Comparison of ENCODE assay signal across 1 cellular context in genomic region chr1:67686272-67687197, GRCh38.
TF ChIP-seq lines count a peak whose summit lies in the region.

No MANE protein-coding gene starts in this region.

TF ChIP-seq in HepG2, 621 proteins besides CTCF, POLR2A, EP300 and RAD21 (continued from another document and continues in another):
- TF ChIP-seq, protein P1, sequence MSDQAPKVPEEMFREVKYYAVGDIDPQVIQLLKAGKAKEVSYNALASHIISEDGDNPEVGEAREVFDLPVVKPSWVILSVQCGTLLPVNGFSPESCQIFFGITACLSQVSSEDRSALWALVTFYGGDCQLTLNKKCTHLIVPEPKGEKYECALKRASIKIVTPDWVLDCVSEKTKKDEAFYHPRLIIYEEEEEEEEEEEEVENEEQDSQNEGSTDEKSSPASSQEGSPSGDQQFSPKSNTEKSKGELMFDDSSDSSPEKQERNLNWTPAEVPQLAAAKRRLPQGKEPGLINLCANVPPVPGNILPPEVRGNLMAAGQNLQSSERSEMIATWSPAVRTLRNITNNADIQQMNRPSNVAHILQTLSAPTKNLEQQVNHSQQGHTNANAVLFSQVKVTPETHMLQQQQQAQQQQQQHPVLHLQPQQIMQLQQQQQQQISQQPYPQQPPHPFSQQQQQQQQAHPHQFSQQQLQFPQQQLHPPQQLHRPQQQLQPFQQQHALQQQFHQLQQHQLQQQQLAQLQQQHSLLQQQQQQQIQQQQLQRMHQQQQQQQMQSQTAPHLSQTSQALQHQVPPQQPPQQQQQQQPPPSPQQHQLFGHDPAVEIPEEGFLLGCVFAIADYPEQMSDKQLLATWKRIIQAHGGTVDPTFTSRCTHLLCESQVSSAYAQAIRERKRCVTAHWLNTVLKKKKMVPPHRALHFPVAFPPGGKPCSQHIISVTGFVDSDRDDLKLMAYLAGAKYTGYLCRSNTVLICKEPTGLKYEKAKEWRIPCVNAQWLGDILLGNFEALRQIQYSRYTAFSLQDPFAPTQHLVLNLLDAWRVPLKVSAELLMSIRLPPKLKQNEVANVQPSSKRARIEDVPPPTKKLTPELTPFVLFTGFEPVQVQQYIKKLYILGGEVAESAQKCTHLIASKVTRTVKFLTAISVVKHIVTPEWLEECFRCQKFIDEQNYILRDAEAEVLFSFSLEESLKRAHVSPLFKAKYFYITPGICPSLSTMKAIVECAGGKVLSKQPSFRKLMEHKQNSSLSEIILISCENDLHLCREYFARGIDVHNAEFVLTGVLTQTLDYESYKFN (CRISPR knock-in tag; conservative IDR thresholded peaks at IDR 0.05): peak; percentile 68
- TF ChIP-seq HOXA7 (CRISPR knock-in tag; IDR thresholded peaks at IDR 0.05) (no peak), ETV6 (CRISPR knock-in tag; conservative IDR thresholded peaks at IDR 0.05) (no peak), THAP11 (CRISPR knock-in tag; IDR thresholded peaks at IDR 0.05) (peak; percentile 52), ISX (CRISPR knock-in tag; conservative IDR thresholded peaks at IDR 0.05) (no peak), ZNF605 (CRISPR knock-in tag; IDR thresholded peaks at IDR 0.05) (peak; percentile 71; the same call in 1 of the 2 replicates), ZNF547 (CRISPR knock-in tag; IDR thresholded peaks at IDR 0.05) (peak; percentile 64; the same call in 1 of the 2 replicates), ZNF800 (CRISPR knock-in tag; IDR thresholded peaks at IDR 0.05) (no peak), ZNF570 (CRISPR knock-in tag; IDR thresholded peaks at IDR 0.05; ENCODE audit: borderline replicate concordance) (no peak), NKX3-1 (CRISPR knock-in tag; IDR thresholded peaks at IDR 0.05) (0 out of 2 replicates have a peak, but pooled peaks have one; percentile 26), ZNF234 (CRISPR knock-in tag; conservative IDR thresholded peaks at IDR 0.05) (no peak), ZNF564 (CRISPR knock-in tag; IDR thresholded peaks at IDR 0.05) (no peak), HOXA5 (CRISPR knock-in tag; IDR thresholded peaks at IDR 0.05) (no peak), ZNF335 (CRISPR knock-in tag; IDR thresholded peaks at IDR 0.05) (peak; percentile 37; the same call in 1 of the 2 replicates), ZNF441 (CRISPR knock-in tag; IDR thresholded peaks at IDR 0.05; ENCODE audit: borderline replicate concordance) (peak; percentile 41; the same call in 1 of the 2 replicates), ZNF18 (CRISPR knock-in tag; IDR thresholded peaks at IDR 0.05; ENCODE audit: insufficient replicate concordance) (peak; percentile 23), U2AF2 (IDR thresholded peaks at IDR 0.05; ENCODE audit: low read depth, low read length) (no peak), USF2 (IDR thresholded peaks at IDR 0.05; ENCODE audit: low read depth, low read length) (no peak), USF2 (CRISPR knock-in tag; IDR thresholded peaks at IDR 0.05; ENCODE audit: borderline replicate concordance) (no peak), TOE1 (CRISPR knock-in tag; IDR thresholded peaks at IDR 0.05) (0 out of 2 replicates have a peak, but pooled peaks have one; percentile 49), ZNF737 (CRISPR knock-in tag; IDR thresholded peaks at IDR 0.05; ENCODE audit: borderline replicate concordance) (no peak), ZNF724P (CRISPR knock-in tag; IDR thresholded peaks at IDR 0.05; ENCODE audit: borderline replicate concordance) (no peak), MEF2D (CRISPR knock-in tag; IDR thresholded peaks at IDR 0.05) (no peak), HNRNPLL (IDR thresholded peaks at IDR 0.05; ENCODE audit: low read depth, low read length, poor library complexity, severe bottlenecking) (peak; percentile 33), FOXO1 (CRISPR knock-in tag; IDR thresholded peaks at IDR 0.05) (no peak; the same call in 1 of the 2 replicates), ZNF629 (CRISPR knock-in tag; conservative IDR thresholded peaks at IDR 0.05) (no peak), ZBTB14 (CRISPR knock-in tag; IDR thresholded peaks at IDR 0.05) (no peak; the same call in 1 of the 2 replicates), ZNF317 (CRISPR knock-in tag; IDR thresholded peaks at IDR 0.05) (peak; percentile 81), ZNF350 (CRISPR knock-in tag; IDR thresholded peaks at IDR 0.05; ENCODE audit: borderline replicate concordance, low read depth) (peak; percentile 27; the same call in 1 of the 2 replicates), ZNF556 (CRISPR knock-in tag; IDR thresholded peaks at IDR 0.05; ENCODE audit: borderline replicate concordance) (no peak; the same call in 1 of the 2 replicates), ZMYM2 (CRISPR knock-in tag; IDR thresholded peaks at IDR 0.05) (no peak), KMT2B (CRISPR knock-in tag; IDR thresholded peaks at IDR 0.05) (no peak), ZNF704 (CRISPR knock-in tag; IDR thresholded peaks at IDR 0.05; ENCODE audit: borderline replicate concordance) (no peak), SMAD1 (CRISPR knock-in tag; IDR thresholded peaks at IDR 0.05; ENCODE audit: borderline replicate concordance, low read depth) (peak; percentile 33; the same call in 1 of the 2 replicates), IRF2 (CRISPR knock-in tag; IDR thresholded peaks at IDR 0.05) (no peak), KLF13 (CRISPR knock-in tag; IDR thresholded peaks at IDR 0.05) (no peak), MIER3 (CRISPR knock-in tag; IDR thresholded peaks at IDR 0.05; ENCODE audit: borderline replicate concordance) (peak; percentile 47), FOXJ3 (CRISPR knock-in tag; IDR thresholded peaks at IDR 0.05; ENCODE audit: borderline replicate concordance) (0 out of 2 replicates have a peak, but pooled peaks have one; percentile 15), HNRNPH1 (optimal IDR thresholded peaks at IDR 0.05; ENCODE audit: low read depth, low read length) (no peak)
- TF ChIP-seq, protein P2, sequence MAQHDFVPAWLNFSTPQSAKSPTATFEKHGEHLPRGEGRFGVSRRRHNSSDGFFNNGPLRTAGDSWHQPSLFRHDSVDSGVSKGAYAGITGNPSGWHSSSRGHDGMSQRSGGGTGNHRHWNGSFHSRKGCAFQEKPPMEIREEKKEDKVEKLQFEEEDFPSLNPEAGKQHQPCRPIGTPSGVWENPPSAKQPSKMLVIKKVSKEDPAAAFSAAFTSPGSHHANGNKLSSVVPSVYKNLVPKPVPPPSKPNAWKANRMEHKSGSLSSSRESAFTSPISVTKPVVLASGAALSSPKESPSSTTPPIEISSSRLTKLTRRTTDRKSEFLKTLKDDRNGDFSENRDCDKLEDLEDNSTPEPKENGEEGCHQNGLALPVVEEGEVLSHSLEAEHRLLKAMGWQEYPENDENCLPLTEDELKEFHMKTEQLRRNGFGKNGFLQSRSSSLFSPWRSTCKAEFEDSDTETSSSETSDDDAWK (CRISPR knock-in tag; IDR thresholded peaks at IDR 0.05): no peak
- TF ChIP-seq, protein P3, sequence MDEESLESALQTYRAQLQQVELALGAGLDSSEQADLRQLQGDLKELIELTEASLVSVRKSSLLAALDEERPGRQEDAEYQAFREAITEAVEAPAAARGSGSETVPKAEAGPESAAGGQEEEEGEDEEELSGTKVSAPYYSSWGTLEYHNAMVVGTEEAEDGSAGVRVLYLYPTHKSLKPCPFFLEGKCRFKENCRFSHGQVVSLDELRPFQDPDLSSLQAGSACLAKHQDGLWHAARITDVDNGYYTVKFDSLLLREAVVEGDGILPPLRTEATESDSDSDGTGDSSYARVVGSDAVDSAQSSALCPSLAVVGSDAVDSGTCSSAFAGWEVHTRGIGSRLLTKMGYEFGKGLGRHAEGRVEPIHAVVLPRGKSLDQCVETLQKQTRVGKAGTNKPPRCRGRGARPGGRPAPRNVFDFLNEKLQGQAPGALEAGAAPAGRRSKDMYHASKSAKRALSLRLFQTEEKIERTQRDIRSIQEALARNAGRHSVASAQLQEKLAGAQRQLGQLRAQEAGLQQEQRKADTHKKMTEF (CRISPR knock-in tag; IDR thresholded peaks at IDR 0.05): peak; percentile 57
- TF ChIP-seq, protein P4, sequence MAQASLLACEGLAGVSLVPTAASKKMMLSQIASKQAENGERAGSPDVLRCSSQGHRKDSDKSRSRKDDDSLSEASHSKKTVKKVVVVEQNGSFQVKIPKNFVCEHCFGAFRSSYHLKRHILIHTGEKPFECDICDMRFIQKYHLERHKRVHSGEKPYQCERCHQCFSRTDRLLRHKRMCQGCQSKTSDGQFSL (CRISPR knock-in tag; IDR thresholded peaks at IDR 0.05): no peak
- TF ChIP-seq, protein P5, sequence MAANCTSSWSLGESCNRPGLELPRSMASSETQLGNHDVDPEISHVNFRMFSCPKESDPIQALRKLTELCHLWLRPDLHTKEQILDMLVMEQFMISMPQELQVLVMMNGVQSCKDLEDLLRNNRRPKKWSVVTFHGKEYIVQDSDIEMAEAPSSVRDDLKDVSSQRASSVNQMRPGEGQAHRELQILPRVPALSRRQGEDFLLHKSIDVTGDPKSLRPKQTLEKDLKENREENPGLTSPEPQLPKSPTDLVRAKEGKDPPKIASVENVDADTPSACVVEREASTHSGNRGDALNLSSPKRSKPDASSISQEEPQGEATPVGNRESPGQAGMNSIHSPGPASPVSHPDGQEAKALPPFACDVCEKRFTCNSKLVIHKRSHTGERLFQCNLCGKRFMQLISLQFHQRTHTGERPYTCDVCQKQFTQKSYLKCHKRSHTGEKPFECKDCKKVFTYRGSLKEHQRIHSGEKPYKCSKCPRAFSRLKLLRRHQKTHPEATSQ (CRISPR knock-in tag; IDR thresholded peaks at IDR 0.05; ENCODE audit: borderline replicate concordance): no peak
- TF ChIP-seq, protein P6, sequence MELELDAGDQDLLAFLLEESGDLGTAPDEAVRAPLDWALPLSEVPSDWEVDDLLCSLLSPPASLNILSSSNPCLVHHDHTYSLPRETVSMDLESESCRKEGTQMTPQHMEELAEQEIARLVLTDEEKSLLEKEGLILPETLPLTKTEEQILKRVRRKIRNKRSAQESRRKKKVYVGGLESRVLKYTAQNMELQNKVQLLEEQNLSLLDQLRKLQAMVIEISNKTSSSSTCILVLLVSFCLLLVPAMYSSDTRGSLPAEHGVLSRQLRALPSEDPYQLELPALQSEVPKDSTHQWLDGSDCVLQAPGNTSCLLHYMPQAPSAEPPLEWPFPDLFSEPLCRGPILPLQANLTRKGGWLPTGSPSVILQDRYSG (CRISPR knock-in tag; IDR thresholded peaks at IDR 0.05): no peak
